32 cellular contexts compared by ENCODE assay signal in the genomic region with DNA sequence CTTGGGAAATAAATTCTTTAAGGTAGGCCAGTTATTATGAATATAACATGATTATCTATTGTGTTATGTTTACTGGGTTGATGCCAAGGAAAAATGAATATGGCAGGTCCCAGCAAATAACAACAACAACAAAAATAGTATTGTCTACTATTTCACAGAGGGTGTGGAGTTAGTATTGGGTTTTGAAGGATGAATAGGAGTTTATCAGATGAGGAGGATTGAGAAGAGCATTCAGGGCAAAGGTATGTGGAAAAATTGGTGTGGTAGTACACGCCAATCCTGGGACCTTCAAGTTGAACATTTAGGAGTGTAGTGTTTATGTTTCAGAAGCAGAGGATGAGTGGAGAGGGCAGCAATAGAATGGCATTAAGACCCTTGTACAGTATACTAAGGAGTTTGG.
DNase-seq lines count a peak whose midpoint lies in the region; ATAC-seq and TF ChIP-seq lines count a peak whose summit lies in the region.
"Had no signal": no experiment of that assay in that cellular context is flagged by ENCODE, and none has a peak within 500 bp of the region (broad histone marks: within the 10 kb centered on the region; RNA-seq: fewer than 3 reads in every experiment).

No MANE protein-coding gene starts in this region.

- no peak for TF ChIP-seq CTCF in SK-N-SH (IDR thresholded peaks at IDR 0.05)
- TF ChIP-seq CTCF in HEK293 (tag by site-specific recombination; IDR thresholded peaks at IDR 0.05) = no peak
- no peak for TF ChIP-seq CTCF in CD14-positive monocyte (IDR thresholded peaks at IDR 0.05)

- peaks cover 6% of the 10 kb centered on the region for H3F3A ChIP-seq in SK-N-SH (replicated peaks; ENCODE audit: insufficient read depth)

- no peak overlapping the region for H3K4me2 ChIP-seq in SK-N-SH
- H3K4me2 ChIP-seq: A549; BLaER1; BLaER1 treated with 17β-estradiol and CSF1 and Interleukin-3, amounts not matched to agents 10 nM and 100 nM had no signal

- CTCF ChIA-PET in SK-N-SH (lab: Yijun Ruan, JAX) = interaction anchor here (1.9 kb wide), 1 partner anchor 16 kb away, joined by 6 read pairs; no protein-coding TSS in a partner anchor
- CTCF ChIA-PET in HEK293 (lab: Yijun Ruan, JAX) = interaction anchor here (0.6 kb wide), 1 partner anchor 10 kb away, joined by 3 read pairs; no protein-coding TSS in a partner anchor

- no peak for TF ChIP-seq RAD21 in SK-N-SH (IDR thresholded peaks at IDR 0.05; ENCODE audit: low read length)

- H3K27ac ChIP-seq in SK-N-SH (ENCODE audit: low read depth in 2 of 2, low read length in 1 of 2) = no peak overlapping the region
- no peak overlapping the region for H3K27ac ChIP-seq in HEK293 (ENCODE audit: extremely low read depth, low read depth, low read length)
- H3K27ac ChIP-seq: 22Rv1; A549; BLaER1; BLaER1 treated with 17β-estradiol and CSF1 and Interleukin-3, amounts not matched to agents 10 nM and 100 nM; C4-2B had no signal

- no peak overlapping the region for H3K9ac ChIP-seq in SK-N-SH
- H3K9ac ChIP-seq: BLaER1; BLaER1 treated with 17β-estradiol and CSF1 and Interleukin-3, amounts not matched to agents 10 nM and 100 nM had no signal

- H3K4me3 ChIP-seq in SK-N-SH (ENCODE audit: low read depth in 2 of 2, low read length in 1 of 2) (no peak overlapping the region), HEK293 (ENCODE audit: low read depth, low read length) (no peak overlapping the region)
- H3K4me3 ChIP-seq: A549; BLaER1; BLaER1 treated with 17β-estradiol and CSF1 and Interleukin-3, amounts not matched to agents 10 nM and 100 nM had no signal

- 83% methylated on average over 1 of the region's 1 CpG for WGBS in SK-N-SH (ENCODE audit: low lambda C conversion rate)

- H3K9me3 ChIP-seq in SK-N-SH (no peaks in the 10 kb centered on the region), HEK293 (ENCODE audit: control insufficient read depth, insufficient read depth, low read depth, low read length) (no peaks in the 10 kb centered on the region)
- H3K9me3 ChIP-seq: A549; BE2C; BLaER1; BLaER1 treated with 17β-estradiol and CSF1 and Interleukin-3, amounts not matched to agents 10 nM and 100 nM; Caco-2 had no signal

- H3K4me1 ChIP-seq in SK-N-SH (ENCODE audit: control insufficient read depth in 1 of 2, insufficient read depth in 2 of 2, low read depth in 1 of 2, low read length in 1 of 2) = peaks cover 0 to 32% of the 10 kb centered on the region in 2 experiments; a peak in 2 of 4 replicates
- no peaks in the 10 kb centered on the region for H3K4me1 ChIP-seq in HEK293 (ENCODE audit: control insufficient read depth, insufficient read depth, low read length)
- H3K4me1 ChIP-seq: A549 had no signal

- no peaks in the 10 kb centered on the region for H3K9me2 ChIP-seq in SK-N-SH

- no peaks in the 10 kb centered on the region for H3K27me3 ChIP-seq in SK-N-SH (ENCODE audit: insufficient read depth)
- H3K27me3 ChIP-seq: BE2C; BLaER1; BLaER1 treated with 17β-estradiol and CSF1 and Interleukin-3, amounts not matched to agents 10 nM and 100 nM had no signal

- H4K20me1 ChIP-seq in SK-N-SH (ENCODE audit: insufficient read depth) = no peaks in the 10 kb centered on the region
- H4K20me1 ChIP-seq: BLaER1 treated with 17β-estradiol and CSF1 and Interleukin-3, amounts not matched to agents 10 nM and 100 nM had no signal

- ATAC-seq in SK-N-SH treated with all-trans-retinoic acid at 6 μM for 48 hours (no peak), memory B cell (ENCODE audit: low read depth) (no peak)
- ATAC-seq in stimulated activated naive CD8-positive, alpha-beta T cell treated with anti-CD3 and anti-CD28 coated beads, Interleukin-15, amount 100 ng/mL, for 72 hours = no peak
- ATAC-seq: A549; CD8-positive, alpha-beta T cell had no signal

- peaks cover 2% of the 10 kb centered on the region for H3K4me1 Mint-ChIP-seq in memory B cell
- H3K4me1 Mint-ChIP-seq in CD14-positive monocyte = peaks cover 13% of the 10 kb centered on the region
- H3K4me1 Mint-ChIP-seq in stimulated activated naive CD8-positive, alpha-beta T cell treated with anti-CD3 and anti-CD28 coated beads, Interleukin-15, amount 100 ng/mL, for 72 hours = no peaks in the 10 kb centered on the region
- H3K4me1 Mint-ChIP-seq: CD4-positive, alpha-beta memory T cell; CD4-positive, CD25-positive, alpha-beta regulatory T cell; CD8-positive, alpha-beta memory T cell had no signal

- no peaks in the 10 kb centered on the region for H3K9me3 Mint-ChIP-seq in memory B cell
- peaks cover 0 to 2% (median 0%) of the 10 kb centered on the region in 7 donors for H3K9me3 Mint-ChIP-seq in CD14-positive monocyte
- H3K9me3 Mint-ChIP-seq in stimulated activated naive CD8-positive, alpha-beta T cell treated with anti-CD3 and anti-CD28 coated beads, Interleukin-15, amount 100 ng/mL, for 72 hours = no peaks in the 10 kb centered on the region
- H3K9me3 Mint-ChIP-seq: CD4-positive, alpha-beta memory T cell; CD4-positive, alpha-beta T cell; CD8-positive, alpha-beta T cell had no signal

- no peak for TF ChIP-seq EP300 in SK-N-SH (IDR thresholded peaks at IDR 0.05; ENCODE audit: borderline replicate concordance in 1 of 2, low read depth in 1 of 2, low read length in 1 of 2)

- no peak overlapping the region for H2AFZ ChIP-seq in SK-N-SH (ENCODE audit: low read depth)

- no peak for DNase-seq in SK-N-SH
- DNase-seq in memory B cell (ENCODE audit: low spot score in 2 of 2) = no peak
- no peak for DNase-seq in CD14-positive monocyte (ENCODE audit: low spot score)
- DNase-seq in stimulated activated naive CD8-positive, alpha-beta T cell treated with anti-CD3 and anti-CD28 coated beads, Interleukin-15, amount 100 ng/mL, for 72 hours = no peak
- DNase-seq: 8988T; ACHN; AML-193; BE2C; C1 segment of cervical spinal cord; Caco-2; Calu3; CD4-positive, alpha-beta memory T cell; CD4-positive, alpha-beta T cell; CD4-positive, CD25-positive, alpha-beta regulatory T cell; CD8-positive, alpha-beta memory T cell; CD8-positive, alpha-beta T cell; COR-L47; DMS 273 treated with DMSO at 0.1 percent for 48 hours; DMS153; DMS53; DMS79; DMS79 treated with DMSO at 0.1 percent for 48 hours; DND-41; EL had no signal

- H3K27me3 Mint-ChIP-seq in memory B cell = no peaks in the 10 kb centered on the region
- H3K27me3 Mint-ChIP-seq in CD14-positive monocyte (ENCODE audit: low read depth in 3 of 3) = no peaks in the 10 kb centered on the region
- H3K27me3 Mint-ChIP-seq in stimulated activated naive CD8-positive, alpha-beta T cell treated with anti-CD3 and anti-CD28 coated beads, Interleukin-15, amount 100 ng/mL, for 72 hours = no peaks in the 10 kb centered on the region
- H3K27me3 Mint-ChIP-seq: B cell; CD4-positive, alpha-beta memory T cell; CD4-positive, alpha-beta T cell had no signal

- H3K27ac Mint-ChIP-seq in memory B cell (peak overlapping the region; percentile 4), CD14-positive monocyte (no peak overlapping the region)
- no peak overlapping the region for H3K27ac Mint-ChIP-seq in stimulated activated naive CD8-positive, alpha-beta T cell treated with anti-CD3 and anti-CD28 coated beads, Interleukin-15, amount 100 ng/mL, for 72 hours
- H3K27ac Mint-ChIP-seq: B cell; CD4-positive, alpha-beta memory T cell; CD4-positive, alpha-beta T cell; CD4-positive, CD25-positive, alpha-beta regulatory T cell; CD8-positive, alpha-beta memory T cell; CD8-positive, alpha-beta T cell had no signal

- POLR2A ChIA-PET in SK-N-SH (lab: Yijun Ruan, JAX) (no interaction called here), HEK293 (lab: Yijun Ruan, JAX) (no interaction called here)

- H3K4me3 Mint-ChIP-seq in memory B cell (no peak overlapping the region), CD14-positive monocyte (no peak overlapping the region)
- no peak overlapping the region for H3K4me3 Mint-ChIP-seq in stimulated activated naive CD8-positive, alpha-beta T cell treated with anti-CD3 and anti-CD28 coated beads, Interleukin-15, amount 100 ng/mL, for 72 hours
- H3K4me3 Mint-ChIP-seq: B cell; CD4-positive, alpha-beta memory T cell; CD4-positive, alpha-beta T cell; CD4-positive, CD25-positive, alpha-beta regulatory T cell; CD8-positive, alpha-beta memory T cell; CD8-positive, alpha-beta T cell had no signal

- intact Hi-C loops in CD14-positive monocyte (cut with micrococcal nuclease) = no loop called here

- H3K36me3 ChIP-seq in SK-N-SH (replicated peaks in 1 of 2; ENCODE audit: control insufficient read depth in 1 of 2, insufficient read depth in 2 of 2, low read length in 1 of 2) = no peaks in the 10 kb centered on the region
- no peaks in the 10 kb centered on the region for H3K36me3 ChIP-seq in HEK293 (ENCODE audit: control insufficient read depth in 2 of 2, insufficient read depth in 1 of 2, low read length in 2 of 2)
- H3K36me3 ChIP-seq: BE2C; BLaER1; BLaER1 treated with 17β-estradiol and CSF1 and Interleukin-3, amounts not matched to agents 10 nM and 100 nM had no signal

- H3K36me3 Mint-ChIP-seq in memory B cell (peaks cover 3% of the 10 kb centered on the region), CD14-positive monocyte (no peaks in the 10 kb centered on the region)
- H3K36me3 Mint-ChIP-seq: CD4-positive, alpha-beta memory T cell; CD4-positive, CD25-positive, alpha-beta regulatory T cell; CD8-positive, alpha-beta T cell had no signal

- no peaks in the 10 kb centered on the region for H3K79me2 ChIP-seq in SK-N-SH (ENCODE audit: insufficient read depth)

TF ChIP-seq in SK-N-SH, 30 proteins besides CTCF, POLR2A, EP300 and RAD21 (continues in another document):
- TF ChIP-seq NFIC (IDR thresholded peaks at IDR 0.05; ENCODE audit: borderline replicate concordance) = no peak
- TF ChIP-seq FOSL2 (IDR thresholded peaks at IDR 0.05; ENCODE audit: borderline replicate concordance, low read depth) = no peak
- no peak for TF ChIP-seq SIN3A (IDR thresholded peaks at IDR 0.05; ENCODE audit: borderline replicate concordance, low read depth, low read length)
- TF ChIP-seq FOXM1 (IDR thresholded peaks at IDR 0.05; ENCODE audit: low read depth) = no peak

TF ChIP-seq in HEK293, 187 proteins besides CTCF, POLR2A, EP300 and RAD21:
- peak; percentile 93 for TF ChIP-seq ZFP3 (tag by site-specific recombination; IDR thresholded peaks at IDR 0.05; ENCODE audit: low read depth)
- TF ChIP-seq ZNF341 (tag by site-specific recombination; IDR thresholded peaks at IDR 0.05; ENCODE audit: low read depth) = no peak
- no peak for TF ChIP-seq KLF17 (tag by site-specific recombination; IDR thresholded peaks at IDR 0.05)
